ENCODE assay signal across 9 cellular contexts in genomic region chr14:74713395-74713735, GRCh38. TPM values are rescaled to one million over a fixed set of nuclear protein-coding genes. Genes with fewer than 3 reads are reported as not detected.
DNase-seq lines count a peak whose midpoint lies in the region; ATAC-seq, FAIRE-seq and TF ChIP-seq lines count a peak whose summit lies in the region.
"Had no signal": no experiment of that assay in that cellular context is flagged by ENCODE, and none has a peak within 500 bp of the region (broad histone marks: within the 10 kb centered on the region; RNA-seq: fewer than 3 reads in every experiment).

No MANE protein-coding gene starts in this region.

- H3K9me3 ChIP-seq in kidney (ENCODE audit: control insufficient read depth in 1 of 2, low read length in 2 of 2): no peaks in the 10 kb centered on the region

- peaks cover 0 to 6% of the 10 kb centered on the region in 2 donors for H3K4me1 ChIP-seq in kidney (ENCODE audit: control insufficient read depth in 1 of 2, insufficient read depth in 1 of 2, low read depth in 1 of 2, low read length in 2 of 2)

- H3K36me3 Mint-ChIP-seq in T-helper 1 cell treated with Interleukin-12 subunit alpha and Interleukin-12 subunit beta and Interleukin-4 antibody, amounts not matched to agents 30 μg/mL and 1 μg/mL, for 36 hours (ENCODE audit: low read depth): peaks cover 26% of the 10 kb centered on the region
- peaks cover 22% of the 10 kb centered on the region for H3K36me3 Mint-ChIP-seq in activated naive CD8-positive, alpha-beta T cell treated with anti-CD3 and anti-CD28 coated beads, Interleukin-2, amount 50 U/mL, for 24 hours (ENCODE audit: low read depth)

- intact Hi-C loops in kidney (cut with DNase I): no loop called here

- peak overlapping the region; percentile 92 to 94 for H3K9ac ChIP-seq in kidney (ENCODE audit: low read length in 2 of 2)

- H3K27ac ChIP-seq in kidney (ENCODE audit: low read depth in 2 of 2, low read length in 2 of 2): peak overlapping the region; percentile 65 to 69
- H3K27ac ChIP-seq in substantia nigra (ENCODE audit: low read depth, low read length, poor library complexity, severe bottlenecking): peak overlapping the region; percentile 61

- FAIRE-seq in kidney (lab: Jason Lieb, UNC): no peak

- H3K4me1 Mint-ChIP-seq in T-helper 1 cell treated with Interleukin-12 subunit alpha and Interleukin-12 subunit beta and Interleukin-4 antibody, amounts not matched to agents 30 μg/mL and 1 μg/mL, for 36 hours (ENCODE audit: low read depth): peaks cover 37% of the 10 kb centered on the region
- H3K4me1 Mint-ChIP-seq in activated naive CD8-positive, alpha-beta T cell treated with anti-CD3 and anti-CD28 coated beads, Interleukin-2, amount 50 U/mL, for 24 hours: peaks cover 46% of the 10 kb centered on the region

- H3K4me3 Mint-ChIP-seq in T-helper 1 cell treated with Interleukin-12 subunit alpha and Interleukin-12 subunit beta and Interleukin-4 antibody, amounts not matched to agents 30 μg/mL and 1 μg/mL, for 36 hours: peak overlapping the region; percentile 95
- peak overlapping the region; percentile 100 for H3K4me3 Mint-ChIP-seq in activated naive CD8-positive, alpha-beta T cell treated with anti-CD3 and anti-CD28 coated beads, Interleukin-2, amount 50 U/mL, for 24 hours

- no peaks in the 10 kb centered on the region for H3K9me3 Mint-ChIP-seq in T-helper 1 cell treated with Interleukin-12 subunit alpha and Interleukin-12 subunit beta and Interleukin-4 antibody, amounts not matched to agents 30 μg/mL and 1 μg/mL, for 36 hours
- no peaks in the 10 kb centered on the region for H3K9me3 Mint-ChIP-seq in activated naive CD8-positive, alpha-beta T cell treated with anti-CD3 and anti-CD28 coated beads, Interleukin-2, amount 50 U/mL, for 24 hours

- H3K27ac Mint-ChIP-seq in T-helper 1 cell treated with Interleukin-12 subunit alpha and Interleukin-12 subunit beta and Interleukin-4 antibody, amounts not matched to agents 30 μg/mL and 1 μg/mL, for 36 hours: peak overlapping the region; percentile 95
- H3K27ac Mint-ChIP-seq in activated naive CD8-positive, alpha-beta T cell treated with anti-CD3 and anti-CD28 coated beads, Interleukin-2, amount 50 U/mL, for 24 hours: peak overlapping the region; percentile 99

- peaks cover 9 to 22% of the 10 kb centered on the region in 2 donors for H3K36me3 ChIP-seq in kidney (ENCODE audit: control insufficient read depth in 1 of 2, insufficient read depth in 2 of 2, low read length in 2 of 2)

- DNase-seq in T-helper 1 cell (no peak), kidney (no peak), substantia nigra (lab: John Stamatoyannopoulos, UW) (no peak)
- DNase-seq in activated naive CD8-positive, alpha-beta T cell treated with anti-CD3 and anti-CD28 coated beads, Interleukin-2, amount 50 U/mL, for 24 hours: no peak
- DNase-seq in activated CD4-positive, CD25-positive, alpha-beta regulatory T cell (lab: John Stamatoyannopoulos, UW): no peak
- DNase-seq: MV-4-11 had no signal

- ATAC-seq in activated naive CD8-positive, alpha-beta T cell treated with anti-CD3 and anti-CD28 coated beads, Interleukin-2, amount 50 U/mL, for 24 hours: no peak
- ATAC-seq in HG02884 (IDR thresholded peaks at IDR 0.05; ENCODE audit: unreplicated experiment): no peak
- no peak for ATAC-seq in GM21360 (IDR thresholded peaks at IDR 0.05; ENCODE audit: unreplicated experiment)

- H3K27me3 Mint-ChIP-seq in T-helper 1 cell treated with Interleukin-12 subunit alpha and Interleukin-12 subunit beta and Interleukin-4 antibody, amounts not matched to agents 30 μg/mL and 1 μg/mL, for 36 hours (ENCODE audit: low read depth): no peaks in the 10 kb centered on the region
- no peaks in the 10 kb centered on the region for H3K27me3 Mint-ChIP-seq in activated naive CD8-positive, alpha-beta T cell treated with anti-CD3 and anti-CD28 coated beads, Interleukin-2, amount 50 U/mL, for 24 hours

- peak overlapping the region; percentile 95 for H3K4me3 ChIP-seq in kidney (ENCODE audit: low read length in 2 of 2)

- no peak for TF ChIP-seq CTCF in kidney (IDR thresholded peaks at IDR 0.05; ENCODE audit: borderline replicate concordance, extremely low read depth, insufficient read depth)

RNA-seq across cellular contexts. Expression of gene FCF1, which starts 0.4 kb away (rescaled TPM):
- total RNA-seq in kidney: 49.6 TPM
- 19.7 TPM for polyA plus RNA-seq in kidney (ENCODE audit: insufficient read depth, low read depth, low replicate concordance)

RNA-seq across cellular contexts. Expression of gene AREL1, which starts 0.5 kb away (rescaled TPM):
- 42.3 TPM for total RNA-seq in kidney
- 13.5 TPM for polyA plus RNA-seq in kidney (ENCODE audit: insufficient read depth, low read depth, low replicate concordance)

RNA-seq across cellular contexts. Expression of gene YLPM1, which starts 49.8 kb away (rescaled TPM):
- total RNA-seq in kidney: 68.2 TPM
- 16.2 TPM for polyA plus RNA-seq in kidney (ENCODE audit: insufficient read depth, low read depth, low replicate concordance)
